14 cellular contexts compared by ENCODE assay signal in genomic region chr9:93589688-93590087, GRCh38. TPM values are rescaled to one million over a fixed set of nuclear protein-coding genes. Genes with fewer than 3 reads are reported as not detected.
DNase-seq lines count a peak whose midpoint lies in the region; ATAC-seq, FAIRE-seq and TF ChIP-seq lines count a peak whose summit lies in the region.
"Had no signal": no experiment of that assay in that cellular context is flagged by ENCODE, and none has a peak within 500 bp of the region (broad histone marks: within the 10 kb centered on the region; RNA-seq: fewer than 3 reads in every experiment).

No MANE protein-coding gene starts in this region.

- TF ChIP-seq CTCF in coronary artery (IDR thresholded peaks at IDR 0.05) (no peak), mucosa of descending colon (IDR thresholded peaks at IDR 0.05) (no peak)

- H3K9me3 ChIP-seq in GM23248 (ENCODE audit: low read depth) (no peaks in the 10 kb centered on the region), mucosa of descending colon (no peaks in the 10 kb centered on the region)
- H3K9me3 ChIP-seq: neutrophil, Peyer's patch, upper lobe of right lung had no signal

- peaks cover 9% of the 10 kb centered on the region; the same call in 1 of the 2 replicates for H3K4me1 ChIP-seq in GM23248 (ENCODE audit: insufficient read depth)
- H3K4me1 ChIP-seq in mucosa of descending colon (ENCODE audit: low read depth), result peaks cover 15% of the 10 kb centered on the region

- H3K36me3 ChIP-seq in GM23248 (ENCODE audit: low read depth) (no peaks in the 10 kb centered on the region), mucosa of descending colon (ENCODE audit: low read depth) (no peaks in the 10 kb centered on the region)
- H3K36me3 ChIP-seq: neutrophil, Peyer's patch, upper lobe of right lung had no signal

- FAIRE-seq in GM19239 (lab: Jason Lieb, UNC), result no peak
- FAIRE-seq: H1 had no signal

- H3K4me3 ChIP-seq in GM23248 (no peak overlapping the region), coronary artery (no peak overlapping the region), mucosa of descending colon (no peak overlapping the region)
- H3K4me3 ChIP-seq: Peyer's patch, upper lobe of right lung had no signal

- H3F3A ChIP-seq in GM23248 (ENCODE audit: insufficient read depth), result no peaks in the 10 kb centered on the region

- H4K20me1 ChIP-seq in GM23248 (ENCODE audit: insufficient read depth), result peaks cover 2% of the 10 kb centered on the region; the same call in 1 of the 2 replicates

- WGBS in GM23248 (ENCODE audit: low coverage in 1 of 2, low lambda C conversion rate in 2 of 2, missing lambda C conversion rate in 2 of 2), 2 experiments, result 21 to 33% methylated on average over 8 of the region's 8 CpGs

- DNase-seq in Ammon's horn (ENCODE audit: low spot score) (peak; percentile 8), GM23248 (peak; percentile 46), coronary artery (ENCODE audit: low spot score) (peak; percentile 66), myocyte (ENCODE audit: low read depth) (peak; percentile 43), GM19239 (ENCODE audit: insufficient read length, low spot score) (no peak), CD1c-positive myeloid dendritic cell (ENCODE audit: extremely low spot score) (no peak), T1000 (lab: John Stamatoyannopoulos, UW) (no peak), mucosa of descending colon (no peak)
- DNase-seq: NCI-H1048, upper lobe of right lung had no signal

- intact Hi-C loops in mucosa of descending colon (cut with DNase I, micrococcal nuclease), result no loop called here

- no peak overlapping the region for H3K27ac ChIP-seq in GM23248
- H3K27ac ChIP-seq in coronary artery, result no peak overlapping the region
- H3K27ac ChIP-seq: neutrophil, Peyer's patch, upper lobe of right lung had no signal

- no peak overlapping the region for H2AFZ ChIP-seq in GM23248

- H3K4me2 ChIP-seq in GM23248 (ENCODE audit: unreplicated experiment), result no peak overlapping the region

- no peaks in the 10 kb centered on the region for H3K27me3 ChIP-seq in GM23248 (replicated peaks; ENCODE audit: insufficient read depth)
- H3K27me3 ChIP-seq: neutrophil, Peyer's patch, upper lobe of right lung had no signal

- in situ Hi-C loops in GM23248 (cut with MboI), result no loop called here

- peaks cover 98% of the 10 kb centered on the region for H3K79me2 ChIP-seq in GM23248 (ENCODE audit: insufficient read depth)

- no peak overlapping the region for H3K9ac ChIP-seq in GM23248

- H3K9me2 ChIP-seq in GM23248 (ENCODE audit: insufficient read depth), result no peaks in the 10 kb centered on the region

- ATAC-seq in mucosa of descending colon, result no peak
- ATAC-seq: activated CD4-positive, CD25-positive, alpha-beta regulatory T cell treated with anti-CD3 and anti-CD28 coated beads, Interleukin-2, amount 50 U/mL, for 24 hours; upper lobe of right lung had no signal

RNA-seq across cellular contexts. Expression of gene PHF2, which starts 13.3 kb away (rescaled TPM):
- 12.5 and 16.5 TPM in 2 replicates for total RNA-seq in GM23248 (2014; rRNA removed; shearing (Covaris generic))
- polyA plus RNA-seq in GM23248 (2016; fragmentation: Nextera tagmentation; extraction: Ambion mirVana), result 3.5 and 4.6 TPM in 2 replicates
- total RNA-seq in myocyte (15.9 and 17.6 TPM in 2 replicates), mucosa of descending colon (10 to 100 TPM; 19.1 to 42.9 (median 21.7) TPM)
- polyA plus RNA-seq in myocyte (2012), result 13.2 TPM

Comparison
In these comparisons a context has a peak if more than half of its experiments do, and no peak if none do; other contexts are left out.
1. DNase-seq: peak in Ammon's horn (single experiment), GM23248 (single experiment), coronary artery (single experiment) and myocyte (single experiment); none in GM19239 (single experiment), CD1c-positive myeloid dendritic cell (single experiment), T1000 (single experiment) and mucosa of descending colon (0 of 3).